In genomic region chr7:104487642-104488041, GRCh38 we compare ENCODE assay signal across 9 cellular contexts.
"Had no signal": no experiment of that assay in that cellular context is flagged by ENCODE, and none has a peak within 500 bp of the region (broad histone marks: within the 10 kb centered on the region; RNA-seq: fewer than 3 reads in every experiment).

No MANE protein-coding gene starts in this region.

- H3K27ac ChIP-seq: GM23248 had no signal

- DNase-seq: GM23248, GOT3, H7, H9, HCEC 1CT, HFFc6 had no signal

- H3K4me3 Mint-ChIP-seq: GM23338, H9, HFFc6 had no signal

- H3K36me3 ChIP-seq: HAP-1 had no signal

- H3K4me3 ChIP-seq: GM23248, GM23338, HAP-1 had no signal

- H3K27ac Mint-ChIP-seq: GM23338, HFFc6 had no signal

- H3K9me3 ChIP-seq: HAP-1 had no signal

- H2AFZ ChIP-seq: GM23248, GM23338 had no signal

- ATAC-seq: GM23338, HCT116 had no signal

- H3K9ac ChIP-seq: GM23248 had no signal

- H3K4me1 ChIP-seq: HAP-1 had no signal

- H3K9me3 Mint-ChIP-seq: GM23338 had no signal

- H3K4me2 ChIP-seq: GM23338 had no signal

- H3K4me1 Mint-ChIP-seq: H9 had no signal
